ENCODE assay signal across 17 cellular contexts in the genomic region with DNA sequence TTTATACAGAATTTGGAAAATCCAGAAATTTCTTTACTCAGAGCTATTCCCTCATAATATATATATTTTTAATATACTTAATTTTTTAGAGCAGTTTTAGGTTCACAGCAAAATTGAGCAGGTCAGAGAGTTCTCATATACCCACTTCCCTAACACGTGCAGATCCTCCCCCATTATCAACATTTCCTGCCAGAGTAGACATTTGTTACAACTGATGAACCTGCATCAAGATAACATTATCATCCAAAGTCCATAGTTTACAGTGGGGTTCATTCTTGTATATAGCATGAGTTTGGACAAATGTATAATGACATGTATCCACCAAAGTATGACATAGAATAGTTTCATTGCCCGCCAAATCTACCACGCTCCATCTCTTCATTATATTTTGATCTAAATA.
DNase-seq lines count a peak whose midpoint lies in the region; ATAC-seq, FAIRE-seq and TF ChIP-seq lines count a peak whose summit lies in the region.
"Had no signal": no experiment of that assay in that cellular context is flagged by ENCODE, and none has a peak within 500 bp of the region (broad histone marks: within the 10 kb centered on the region; RNA-seq: fewer than 3 reads in every experiment).

No MANE protein-coding gene starts in this region.

- no TSS peak for BruUV-seq in MCF 10A (replicated peaks; lab: Mats Ljungman, UMichigan)
- no TSS peak for BruUV-seq in mammary epithelial cell (replicated peaks; lab: Mats Ljungman, UMichigan)

- TF ChIP-seq POLR2A in H54 (IDR thresholded peaks at IDR 0.05; ENCODE audit: low read depth, low read length): no peak

- intact Hi-C loops in MCF 10A (cut with micrococcal nuclease): no loop called here
- intact Hi-C loops in mammary epithelial cell (cut with micrococcal nuclease): no loop called here

- H3K27me3 Mint-ChIP-seq in MCF 10A (ENCODE audit: insufficient read depth, unreplicated experiment): no peaks in the 10 kb centered on the region
- H3K27me3 Mint-ChIP-seq: B cell; CD4-positive, alpha-beta memory T cell had no signal

- no peaks in the 10 kb centered on the region for H3K27me3 ChIP-seq in mammary epithelial cell (ENCODE audit: insufficient read depth, low read length)

- no peak overlapping the region for H3K9ac ChIP-seq in mammary epithelial cell (ENCODE audit: insufficient read depth, low read length)

- dilution Hi-C loops in mammary epithelial cell (cut with HindIII; ENCODE audit: low sequenced_read_pairs): no loop called here

- 97% methylated on average over 3 of the region's 3 CpGs for WGBS in mammary epithelial cell (ENCODE audit: low coverage, missing lambda C conversion rate)

- H3K27ac ChIP-seq in mammary epithelial cell (ENCODE audit: insufficient read depth, low read depth, low read length): no peak overlapping the region
- H3K27ac ChIP-seq: C4-2B had no signal

- no peaks in the 10 kb centered on the region for H3K79me2 ChIP-seq in mammary epithelial cell (ENCODE audit: insufficient read depth, low read length)

- H3K4me3 Mint-ChIP-seq in MCF 10A (ENCODE audit: unreplicated experiment): no peak overlapping the region
- H3K4me3 Mint-ChIP-seq: B cell; CD4-positive, alpha-beta memory T cell had no signal

- peak; percentile 6 for FAIRE-seq in H54 (lab: Jason Lieb, UNC)
- FAIRE-seq: GM12892, H1, HTR-8/SVneo had no signal

- POLR2A ChIA-PET in MCF 10A (lab: Yijun Ruan, JAX): interaction anchor here (0.7 to 1.8 kb wide), 6 partner anchors 8 to 57 kb away, joined by 3 to 9 read pairs (median 3); no protein-coding TSS in a partner anchor

- in situ Hi-C loops in mammary epithelial cell (cut with MboI; ENCODE audit: low sequenced_read_pairs in 2 of 2): no loop called here

- no peak overlapping the region for H3K4me2 ChIP-seq in mammary epithelial cell (ENCODE audit: insufficient read depth, low read depth, low read length)

- DNase-seq in MCF 10A (ENCODE audit: unreplicated experiment) (no peak), mammary epithelial cell (no peak), H54 (ENCODE audit: insufficient read length, low spot score) (no peak), OCI-M1 (lab: John Stamatoyannopoulos, UW) (peak; percentile 31), DMS153 (lab: John Stamatoyannopoulos, UW) (no peak), NCI-H1092 treated with DMSO at 0.1 percent for 48 hours (lab: John Stamatoyannopoulos, UW) (no peak)
- DNase-seq: CD4-positive, alpha-beta memory T cell; DMS79 treated with DMSO at 0.1 percent for 48 hours; GDM1; HCEC 1CT; HFFc6 had no signal

- H3K27ac Mint-ChIP-seq in MCF 10A (ENCODE audit: low read depth, unreplicated experiment): peak overlapping the region; percentile 46
- H3K27ac Mint-ChIP-seq: B cell; CD4-positive, alpha-beta memory T cell had no signal

- TF ChIP-seq CTCF in MCF 10A (IDR thresholded peaks at IDR 0.05; ENCODE audit: unreplicated experiment): no peak
- no peak for TF ChIP-seq CTCF in mammary epithelial cell (conservative IDR thresholded peaks at IDR 0.05 in 1 of 2, IDR thresholded peaks at IDR 0.05 in 1 of 2; ENCODE audit: extremely low read depth in 1 of 2, insufficient read depth in 1 of 2, low read depth in 1 of 2, low read length in 2 of 2)

- H3K4me1 Mint-ChIP-seq in MCF 10A (ENCODE audit: insufficient read depth, unreplicated experiment): peaks cover 7% of the 10 kb centered on the region

- no peak overlapping the region for H2AFZ ChIP-seq in mammary epithelial cell (ENCODE audit: low read depth, low read length)

- H3K36me3 Mint-ChIP-seq in MCF 10A (ENCODE audit: insufficient read depth, unreplicated experiment): no peaks in the 10 kb centered on the region
- H3K36me3 Mint-ChIP-seq: CD4-positive, alpha-beta memory T cell had no signal

- CTCF ChIA-PET in MCF 10A (lab: Yijun Ruan, JAX): interaction anchor here (0.6 kb wide), 1 partner anchor 11 kb away, joined by 3 read pairs; no protein-coding TSS in a partner anchor
- CTCF ChIA-PET in mammary epithelial cell (lab: Charles Lee; ENCODE audit: low non-redundant PET): no interaction called here

- H3K36me3 ChIP-seq in mammary epithelial cell (ENCODE audit: insufficient read depth, low read length): no peaks in the 10 kb centered on the region

- no peak overlapping the region for H3K4me3 ChIP-seq in mammary epithelial cell (replicated peaks in 1 of 3; ENCODE audit: insufficient read depth in 1 of 3, low read depth in 2 of 3, low read length in 3 of 3)

- peaks cover 5% of the 10 kb centered on the region for H3K4me1 ChIP-seq in mammary epithelial cell (ENCODE audit: insufficient read depth, low read length)

- no peak for ATAC-seq in GM21367 (IDR thresholded peaks at IDR 0.05; ENCODE audit: unreplicated experiment)

- H3K9me3 Mint-ChIP-seq in MCF 10A (ENCODE audit: unreplicated experiment): no peaks in the 10 kb centered on the region
- H3K9me3 Mint-ChIP-seq: CD4-positive, alpha-beta memory T cell; HFFc6 had no signal

- H4K20me1 ChIP-seq in mammary epithelial cell (ENCODE audit: insufficient read depth, low read length): no peaks in the 10 kb centered on the region

- H3K9me3 ChIP-seq in mammary epithelial cell (replicated peaks; ENCODE audit: insufficient read depth, low read length): no peaks in the 10 kb centered on the region
